Comparison of ENCODE assay signal across 22 cellular contexts in the genomic region with DNA sequence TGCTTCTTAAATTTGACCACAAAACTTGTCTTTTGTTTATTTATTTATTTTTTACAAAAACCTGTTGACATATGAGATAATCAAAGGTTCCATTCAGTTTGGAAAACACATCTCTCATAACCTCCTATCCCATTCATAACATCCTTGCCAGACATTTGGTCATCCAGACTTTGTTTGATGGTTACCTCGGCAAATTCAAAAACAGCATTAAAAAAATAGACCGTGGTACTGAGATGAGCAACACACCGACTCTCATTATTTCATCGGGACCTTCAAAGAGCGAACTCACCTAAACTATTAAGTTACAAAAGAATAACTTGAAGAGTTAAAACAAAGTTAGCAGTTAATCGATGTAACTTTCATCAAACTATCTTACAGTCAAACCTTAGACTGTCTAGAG.
DNase-seq lines count a peak whose midpoint lies in the region; ATAC-seq and TF ChIP-seq lines count a peak whose summit lies in the region.
"Had no signal": no experiment of that assay in that cellular context is flagged by ENCODE, and none has a peak within 500 bp of the region (broad histone marks: within the 10 kb centered on the region; RNA-seq: fewer than 3 reads in every experiment).

No MANE protein-coding gene starts in this region.

- no peaks in the 10 kb centered on the region for H3K36me3 ChIP-seq in sigmoid colon
- H3K36me3 ChIP-seq: lower lobe of right lung had no signal

- H3K27ac ChIP-seq in sigmoid colon, result no peak overlapping the region
- H3K27ac ChIP-seq: body of pancreas, lower lobe of right lung, parathyroid adenoma, VCaP had no signal

- no peak overlapping the region for H3K4me3 ChIP-seq in sigmoid colon
- H3K4me3 ChIP-seq: body of pancreas, lower lobe of right lung had no signal

- 78 to 96% methylated on average over 6 of the region's 6 CpGs for WGBS in sigmoid colon, 2 donors

- no peak for TF ChIP-seq POLR2A in sigmoid colon (IDR thresholded peaks at IDR 0.05)

- no peak for TF ChIP-seq EP300 in sigmoid colon (IDR thresholded peaks at IDR 0.05)

- no peaks in the 10 kb centered on the region for H3K36me3 Mint-ChIP-seq in activated T-helper 17 cell treated with anti-CD3 and anti-CD28 coated beads, Interleukin-2, amount 50 U/mL, for 72 hours (ENCODE audit: low read depth)
- no peaks in the 10 kb centered on the region for H3K36me3 Mint-ChIP-seq in immature natural killer cell

- no peaks in the 10 kb centered on the region for H3K27me3 ChIP-seq in sigmoid colon
- H3K27me3 ChIP-seq: body of pancreas had no signal

- intact Hi-C loops in sigmoid colon (cut with DNase I), result no loop called here

- no peak for TF ChIP-seq CTCF in sigmoid colon (IDR thresholded peaks at IDR 0.05)

- ATAC-seq in GM18502 (IDR thresholded peaks at IDR 0.05; ENCODE audit: poor library complexity, unreplicated experiment) (peak; percentile 40), GM18873 (IDR thresholded peaks at IDR 0.05; ENCODE audit: low FRiP score, unreplicated experiment) (peak; percentile 16), HG02884 (IDR thresholded peaks at IDR 0.05; ENCODE audit: unreplicated experiment) (peak; percentile 29)
- peak; percentile 64 for ATAC-seq in activated T-helper 17 cell treated with anti-CD3 and anti-CD28 coated beads, Interleukin-2, amount 50 U/mL, for 72 hours (replicated peaks)
- ATAC-seq: body of pancreas, lower lobe of right lung had no signal

- peaks cover 5% of the 10 kb centered on the region for H3K27me3 Mint-ChIP-seq in activated T-helper 17 cell treated with anti-CD3 and anti-CD28 coated beads, Interleukin-2, amount 50 U/mL, for 72 hours
- peaks cover 0 to 2% (median 2%) of the 10 kb centered on the region in 3 donors for H3K27me3 Mint-ChIP-seq in immature natural killer cell (ENCODE audit: low read depth in 3 of 3)
- H3K27me3 Mint-ChIP-seq: B cell; dendritic cell treated with granulocyte-macrophage colony-stimulating factor and Interleukin-4, amounts not matched to agents 40 ng/mL and 50 ng/mL, for 4 days; naive B cell had no signal

- peaks cover 0 to 9% (median 3%) of the 10 kb centered on the region in 4 donors for H3K4me1 ChIP-seq in sigmoid colon
- H3K4me1 ChIP-seq: body of pancreas, lower lobe of right lung, parathyroid adenoma had no signal

- no peaks in the 10 kb centered on the region for H3K4me1 Mint-ChIP-seq in activated T-helper 17 cell treated with anti-CD3 and anti-CD28 coated beads, Interleukin-2, amount 50 U/mL, for 72 hours
- no peaks in the 10 kb centered on the region for H3K4me1 Mint-ChIP-seq in immature natural killer cell
- H3K4me1 Mint-ChIP-seq: B cell had no signal

- DNase-seq in sigmoid colon, result no peak
- no peak for DNase-seq in NCI-H226
- no peak for DNase-seq in immature natural killer cell
- DNase-seq: activated naive CD4-positive, alpha-beta T cell treated with anti-CD3 and anti-CD28 coated beads, Interleukin-2, amount 50 U/mL, for 16 hours; body of pancreas; GF-D8; GOT3; Karpas-422; lower lobe of right lung; naive B cell; NCI-H1417 treated with DMSO at 0.1 percent for 48 hours; stimulated activated CD4-positive, alpha-beta T cell treated with anti-CD3 and anti-CD28 coated beads, Interleukin-4, amount 100 ng/mL, for 24 hours; stimulated activated CD8-positive, alpha-beta memory T cell treated with anti-CD3 and anti-CD28 coated beads, Interleukin-4, amount 100 ng/mL, for 48 hours; SW 1271 had no signal

- peak overlapping the region; percentile 86 for H3K27ac Mint-ChIP-seq in activated T-helper 17 cell treated with anti-CD3 and anti-CD28 coated beads, Interleukin-2, amount 50 U/mL, for 72 hours
- H3K27ac Mint-ChIP-seq in immature natural killer cell, result no peak overlapping the region
- H3K27ac Mint-ChIP-seq: B cell; dendritic cell treated with granulocyte-macrophage colony-stimulating factor and Interleukin-4, amounts not matched to agents 40 ng/mL and 50 ng/mL, for 4 days; naive B cell had no signal

- peak overlapping the region; percentile 58 for H3K4me3 Mint-ChIP-seq in activated T-helper 17 cell treated with anti-CD3 and anti-CD28 coated beads, Interleukin-2, amount 50 U/mL, for 72 hours
- H3K4me3 Mint-ChIP-seq in immature natural killer cell, result no peak overlapping the region
- H3K4me3 Mint-ChIP-seq: B cell; dendritic cell treated with granulocyte-macrophage colony-stimulating factor and Interleukin-4, amounts not matched to agents 40 ng/mL and 50 ng/mL, for 4 days; naive B cell had no signal

- H3K9me3 Mint-ChIP-seq in activated T-helper 17 cell treated with anti-CD3 and anti-CD28 coated beads, Interleukin-2, amount 50 U/mL, for 72 hours, result no peaks in the 10 kb centered on the region
- H3K9me3 Mint-ChIP-seq in immature natural killer cell, result no peaks in the 10 kb centered on the region
- H3K9me3 Mint-ChIP-seq: dendritic cell treated with granulocyte-macrophage colony-stimulating factor and Interleukin-4, amounts not matched to agents 40 ng/mL and 50 ng/mL, for 4 days had no signal

- no peaks in the 10 kb centered on the region for H3K9me3 ChIP-seq in sigmoid colon
- H3K9me3 ChIP-seq: body of pancreas, lower lobe of right lung had no signal
